ENCODE assay signal across 9 cellular contexts in the genomic region with DNA sequence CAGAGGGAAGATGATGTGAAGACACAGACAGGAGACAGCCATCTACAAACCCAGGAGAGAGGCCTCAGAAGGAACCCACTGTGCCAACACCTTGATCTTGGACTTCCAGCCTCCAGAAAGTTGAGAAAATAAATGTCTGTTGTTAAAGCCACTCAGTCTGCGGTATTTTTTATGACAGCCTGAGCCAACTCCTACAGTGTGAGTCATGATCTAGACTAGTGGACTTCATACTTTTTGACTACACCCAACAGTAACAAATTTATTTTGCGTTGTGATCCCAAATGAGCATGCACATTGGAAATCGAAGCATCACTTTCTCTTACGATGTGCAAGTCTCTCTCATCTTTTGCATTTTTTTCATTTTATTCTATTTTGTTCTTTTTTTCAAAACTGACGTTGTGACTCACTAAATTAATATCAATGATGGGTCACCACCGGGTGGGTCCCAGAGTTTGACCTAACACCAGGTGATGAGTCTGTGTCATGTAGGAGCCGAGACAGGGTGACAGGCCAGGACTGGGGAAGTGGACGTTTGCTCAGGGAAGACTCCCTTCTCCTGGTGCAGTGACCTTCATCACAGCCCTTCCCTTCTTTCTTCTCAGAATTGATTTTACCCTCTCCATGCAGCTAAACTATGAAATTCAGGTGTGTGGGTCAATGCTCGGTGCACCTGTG. TPM values are rescaled to one million over a fixed set of nuclear protein-coding genes. Genes with fewer than 3 reads are reported as not detected.
DNase-seq lines count a peak whose midpoint lies in the region; ATAC-seq and TF ChIP-seq lines count a peak whose summit lies in the region.
"Had no signal": no experiment of that assay in that cellular context is flagged by ENCODE, and none has a peak within 500 bp of the region (broad histone marks: within the 10 kb centered on the region; RNA-seq: fewer than 3 reads in every experiment).

No MANE protein-coding gene starts in this region.

- ATAC-seq in HCT116: peak; percentile 64
- ATAC-seq in heart right ventricle: peak in 6 of 8 donors; percentile 50 to 71 (median 64)
- ATAC-seq in GM18517 (IDR thresholded peaks at IDR 0.05; ENCODE audit: unreplicated experiment): no peak

- H3K27ac ChIP-seq in HCT116 (ENCODE audit: low read depth, low read length) (no peak overlapping the region), heart right ventricle (peak overlapping the region in 4 of 10 donors; percentile 35 to 54 (median 35)), subcutaneous abdominal adipose tissue (ENCODE audit: low read depth, low read length) (peak overlapping the region; percentile 30), coronary artery (no peak overlapping the region)

- no TSS peak for BruUV-seq in HCT116 (replicated peaks; lab: Mats Ljungman, UMichigan)

- no peaks in the 10 kb centered on the region for H3K9me2 ChIP-seq in HCT116 (ENCODE audit: insufficient read depth)

- DNase-seq in HCT116 (ENCODE audit: low read depth, low spot score): peak; percentile 19
- DNase-seq in RKO (ENCODE audit: low spot score): peak; percentile 52
- DNase-seq in heart right ventricle: no peak
- DNase-seq in hepatic stellate cell (ENCODE audit: low spot score): no peak
- no peak for DNase-seq in ureter (ENCODE audit: low spot score)
- no peak for DNase-seq in coronary artery (ENCODE audit: low spot score)

- TF ChIP-seq POLR2A in HCT116 (IDR thresholded peaks at IDR 0.05; ENCODE audit: borderline replicate concordance, extremely low read depth, insufficient read depth, insufficient read length): no peak

- peak overlapping the region; percentile 57 for H3K4me2 ChIP-seq in HCT116 (ENCODE audit: low read length)

- no peaks in the 10 kb centered on the region for H3K27me3 ChIP-seq in HCT116 (ENCODE audit: insufficient read depth, low read length)
- H3K27me3 ChIP-seq in heart right ventricle: no peaks in the 10 kb centered on the region
- no peaks in the 10 kb centered on the region for H3K27me3 ChIP-seq in subcutaneous abdominal adipose tissue (ENCODE audit: control insufficient read depth in 5 of 5, insufficient read depth in 4 of 5, low read length in 5 of 5)

- CTCF ChIA-PET in HCT116 (lab: Charles Lee): interaction anchor here (2.1 kb wide), 1 partner anchor 32 kb away, joined by 11 read pairs; no protein-coding TSS in a partner anchor

- H3K79me2 ChIP-seq in HCT116 (ENCODE audit: insufficient read depth, low read length): no peaks in the 10 kb centered on the region

- no peak for TF ChIP-seq CTCF in HCT116 (IDR thresholded peaks at IDR 0.05 in 2 of 3, conservative IDR thresholded peaks at IDR 0.05 in 1 of 3; ENCODE audit: borderline replicate concordance in 1 of 3, insufficient read depth in 1 of 3, low read depth in 2 of 3, low read length in 2 of 3)
- no peak for TF ChIP-seq CTCF in heart right ventricle (IDR thresholded peaks at IDR 0.05)
- TF ChIP-seq CTCF in coronary artery (IDR thresholded peaks at IDR 0.05): no peak

- H3K9me3 ChIP-seq in HCT116 (ENCODE audit: control insufficient read depth in 1 of 2, insufficient read depth in 1 of 2, low read depth in 1 of 2, low read length in 2 of 2) (no peaks in the 10 kb centered on the region), heart right ventricle (peaks cover 0 to 4% (median 0%) of the 10 kb centered on the region in 11 donors), subcutaneous abdominal adipose tissue (ENCODE audit: control insufficient read depth in 5 of 5, low read length in 5 of 5) (no peaks in the 10 kb centered on the region)

- POLR2A ChIA-PET in HCT116 (lab: Charles Lee): no interaction called here

- H4K20me1 ChIP-seq in HCT116 (ENCODE audit: insufficient read depth): no peaks in the 10 kb centered on the region

- H3K9ac ChIP-seq in HCT116 (ENCODE audit: low read length) (no peak overlapping the region), subcutaneous abdominal adipose tissue (ENCODE audit: low read length in 5 of 5) (no peak overlapping the region)

- no peak overlapping the region for H3K4me3 ChIP-seq in HCT116 (replicated peaks in 1 of 2; ENCODE audit: low read depth in 1 of 2, low read length in 2 of 2)
- no peak overlapping the region for H3K4me3 ChIP-seq in heart right ventricle
- H3K4me3 ChIP-seq in subcutaneous abdominal adipose tissue (ENCODE audit: low read depth in 1 of 5, low read length in 5 of 5): no peak overlapping the region
- H3K4me3 ChIP-seq in coronary artery: no peak overlapping the region

- RAD21 ChIA-PET in HCT116 (lab: Charles Lee; ENCODE audit: low non-redundant PET in 1 of 2, low total read pairs in 2 of 2, uncharacterized antibody in 2 of 2, unreplicated experiment in 2 of 2): no interaction called here

- H3K4me1 ChIP-seq in HCT116 (ENCODE audit: control insufficient read depth in 1 of 2, insufficient read depth in 2 of 2, low read length in 2 of 2): peaks cover 12 to 18% of the 10 kb centered on the region in 2 experiments
- H3K4me1 ChIP-seq in heart right ventricle: peaks cover 0 to 12% (median 0%) of the 10 kb centered on the region in 9 donors
- H3K4me1 ChIP-seq in subcutaneous abdominal adipose tissue (ENCODE audit: control insufficient read depth in 5 of 5, insufficient read depth in 5 of 5, low read length in 5 of 5): peaks cover 0 to 18% (median 15%) of the 10 kb centered on the region in 5 donors

- intact Hi-C loops in HCT116 (cut with micrococcal nuclease) (no loop called here), heart right ventricle (cut with DNase I) (no loop called here)

- H3K36me3 ChIP-seq in HCT116 (ENCODE audit: control insufficient read depth in 1 of 2, insufficient read depth in 2 of 2, low read length in 2 of 2) (no peaks in the 10 kb centered on the region), heart right ventricle (no peaks in the 10 kb centered on the region), subcutaneous abdominal adipose tissue (ENCODE audit: control insufficient read depth in 5 of 5, insufficient read depth in 5 of 5, low read length in 5 of 5) (no peaks in the 10 kb centered on the region)

- TF ChIP-seq RAD21 in HCT116 (IDR thresholded peaks at IDR 0.05; ENCODE audit: low read depth): no peak

- WGBS in heart right ventricle, 2 donors: 82 to 83% methylated on average over 9 of the region's 9 CpGs

- H2AFZ ChIP-seq in HCT116 (ENCODE audit: low read depth, low read length, poor library complexity, severe bottlenecking): peak overlapping the region; percentile 52

TF ChIP-seq in HCT116, 20 proteins besides CTCF, POLR2A, EP300 and RAD21:
- TF ChIP-seq FOSL1 (IDR thresholded peaks at IDR 0.05; ENCODE audit: low read depth): peak; percentile 55
- TF ChIP-seq EZH2phosphoT487 (IDR thresholded peaks at IDR 0.05; ENCODE audit: borderline replicate concordance): no peak
- peak; percentile 10; the same call in 1 of the 2 replicates for TF ChIP-seq JUND (IDR thresholded peaks at IDR 0.05)

RNA-seq across cellular contexts. Expression of gene PHYH, which starts 28.9 kb away (rescaled TPM):
- total RNA-seq in HCT116 (2021; ENCODE audit: unreplicated experiment) (15.3 TPM), heart right ventricle (100 to 1,000 TPM in 9 of 10 donors, 10 to 100 TPM in 1; 97.3 to 188 (median 162) TPM), ureter (28.4 TPM)
- 9.1 and 12.2 TPM in 2 replicates for polyA plus RNA-seq in HCT116 (2012)
- polyA plus RNA-seq in heart right ventricle: 10 to 100 TPM; 51.1 to 56.7 TPM

RNA-seq across cellular contexts. Expression of gene UCMA, which starts 36.8 kb away (rescaled TPM):
- total RNA-seq in HCT116 (2021; ENCODE audit: unreplicated experiment): not detected
- polyA plus RNA-seq in HCT116 (2012): not detected in 2 replicates
- not detected for total RNA-seq in heart right ventricle
- polyA plus RNA-seq in heart right ventricle: not detected
- not detected for total RNA-seq in ureter
- total RNA-seq: endothelial cell of umbilical vein had no signal
- polyA plus RNA-seq: endothelial cell of umbilical vein had no signal

Comparison
In these comparisons a context has a peak if more than half of its experiments do, and no peak if none do; other contexts are left out.
1. DNase-seq: peak in HCT116 (single experiment) and RKO (single experiment); none in heart right ventricle (0 of 2), hepatic stellate cell (single experiment), ureter (single experiment) and coronary artery (single experiment).